In the genomic region with DNA sequence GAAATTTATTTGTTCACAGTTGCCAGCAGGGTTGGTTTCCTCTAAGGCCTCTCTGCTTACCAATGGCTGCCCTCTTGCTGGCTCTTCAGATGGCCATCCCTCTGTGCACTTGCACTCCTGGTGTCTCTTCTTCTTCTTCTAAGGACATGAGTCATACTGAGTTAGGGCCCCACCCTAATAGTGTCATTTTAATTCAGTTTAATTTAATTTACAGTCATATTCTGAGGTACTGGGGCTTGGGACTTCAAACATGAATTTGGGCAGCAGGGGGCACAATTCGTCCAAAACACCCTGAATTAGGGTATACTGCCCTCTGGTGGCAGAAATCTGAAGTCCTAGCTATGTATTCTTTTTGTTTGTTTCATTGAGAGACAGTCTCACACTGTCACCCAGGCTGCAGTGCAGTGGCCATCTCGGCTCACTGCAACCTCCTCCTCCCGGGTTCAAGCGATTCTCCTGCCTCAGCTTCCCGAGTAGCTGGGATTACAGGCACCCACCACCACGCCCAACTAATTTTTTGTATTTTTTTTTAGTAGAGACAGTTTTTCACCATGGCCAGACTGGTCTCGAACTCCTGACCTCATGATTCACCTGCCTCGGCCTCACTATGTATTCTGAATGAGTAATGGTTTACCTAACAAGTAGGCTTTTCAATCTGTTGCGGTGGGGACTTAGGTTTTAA, we compare ENCODE assay signal across 9 cellular contexts. TPM values are rescaled to one million over a fixed set of nuclear protein-coding genes. Genes with fewer than 3 reads are reported as not detected.
DNase-seq lines count a peak whose midpoint lies in the region; ATAC-seq and TF ChIP-seq lines count a peak whose summit lies in the region.
"Had no signal": no experiment of that assay in that cellular context is flagged by ENCODE, and none has a peak within 500 bp of the region (broad histone marks: within the 10 kb centered on the region; RNA-seq: fewer than 3 reads in every experiment).

No MANE protein-coding gene starts in this region.

- ATAC-seq in Right ventricle myocardium inferior (peak; percentile 65), HG03575 (IDR thresholded peaks at IDR 0.05; ENCODE audit: extremely low read depth, insufficient number of reproducible peaks, low FRiP score, unreplicated experiment) (peak; percentile 62), lung (ENCODE audit: insufficient read depth, low FRiP score) (peak; percentile 81)

- no peak for DNase-seq in Right ventricle myocardium inferior (ENCODE audit: missing footprints)
- no peak for DNase-seq in cardiac septum (ENCODE audit: low spot score)
- peak; percentile 75 for DNase-seq in NCI-H748 treated with DMSO at 0.1 percent for 48 hours (lab: John Stamatoyannopoulos, UW)
- peak; percentile 96 for DNase-seq in activated CD4-positive, alpha-beta T cell treated with anti-CD3 and anti-CD28 coated beads, Interleukin-2, amount 10 ng/mL, durations not matched to agents 7 days and 5 days
- DNase-seq in dermis blood vessel endothelial cell, result peak; percentile 97
- peak; percentile 87 for DNase-seq in lung (ENCODE audit: low spot score)
- peak; percentile 81 for DNase-seq in stimulated activated CD8-positive, alpha-beta memory T cell treated with anti-CD3 and anti-CD28 coated beads, Interleukin-12 subunit alpha, Interleukin-12 subunit beta, amount 100 ng/mL, for 1 hour (ENCODE audit: low read depth)

- H3K27me3 ChIP-seq in lung (ENCODE audit: control insufficient read depth, insufficient read depth), result no peaks in the 10 kb centered on the region
- H3K27me3 ChIP-seq: BLaER1 treated with 17β-estradiol and CSF1 and Interleukin-3, amounts not matched to agents 10 nM and 100 nM had no signal

- no peak overlapping the region for H3K27ac ChIP-seq in lung (ENCODE audit: low read depth in 1 of 2, low read length in 1 of 2)

- POLR2A ChIA-PET in activated CD4-positive, alpha-beta T cell treated with anti-CD3 and anti-CD28 coated beads, Interleukin-2, amount 10 ng/mL, durations not matched to agents 7 days and 5 days (lab: Charles Lee), result no interaction called here

- H3K4me1 Mint-ChIP-seq in activated CD4-positive, alpha-beta T cell treated with anti-CD3 and anti-CD28 coated beads, Interleukin-2, amount 10 ng/mL, durations not matched to agents 7 days and 5 days, result peaks cover 26% of the 10 kb centered on the region

- intact Hi-C loops in Right ventricle myocardium inferior (cut with DNase I) (no loop called here), cardiac septum (cut with DNase I) (no loop called here)

- no peak overlapping the region for H3K4me3 Mint-ChIP-seq in activated CD4-positive, alpha-beta T cell treated with anti-CD3 and anti-CD28 coated beads, Interleukin-2, amount 10 ng/mL, durations not matched to agents 7 days and 5 days

- CTCF ChIA-PET in activated CD4-positive, alpha-beta T cell treated with anti-CD3 and anti-CD28 coated beads, Interleukin-2, amount 10 ng/mL, durations not matched to agents 7 days and 5 days (lab: Charles Lee), result interaction anchor here (0.5 to 4.4 kb wide), 63 partner anchors 8 to 772 kb away, joined by 3 to 56 read pairs (median 4); a partner anchor contains a TSS

- H3K4me3 ChIP-seq in lung, result no peak overlapping the region
- H3K4me3 ChIP-seq: BLaER1 treated with 17β-estradiol and CSF1 and Interleukin-3, amounts not matched to agents 10 nM and 100 nM had no signal

- H3K27me3 Mint-ChIP-seq in activated CD4-positive, alpha-beta T cell treated with anti-CD3 and anti-CD28 coated beads, Interleukin-2, amount 10 ng/mL, durations not matched to agents 7 days and 5 days, result no peaks in the 10 kb centered on the region

- H3K36me3 Mint-ChIP-seq in activated CD4-positive, alpha-beta T cell treated with anti-CD3 and anti-CD28 coated beads, Interleukin-2, amount 10 ng/mL, durations not matched to agents 7 days and 5 days (ENCODE audit: low read depth), result peaks cover 26% of the 10 kb centered on the region

- H3K4me1 ChIP-seq in lung (ENCODE audit: control insufficient read depth in 2 of 2, insufficient read depth in 2 of 2, low read length in 2 of 2), result peaks cover 0 to 2% of the 10 kb centered on the region in 2 donors

- H3K27ac Mint-ChIP-seq in activated CD4-positive, alpha-beta T cell treated with anti-CD3 and anti-CD28 coated beads, Interleukin-2, amount 10 ng/mL, durations not matched to agents 7 days and 5 days, result peak overlapping the region; percentile 82

- H3K9me3 Mint-ChIP-seq in activated CD4-positive, alpha-beta T cell treated with anti-CD3 and anti-CD28 coated beads, Interleukin-2, amount 10 ng/mL, durations not matched to agents 7 days and 5 days, result no peaks in the 10 kb centered on the region

- TF ChIP-seq CTCF in lung (IDR thresholded peaks at IDR 0.05; ENCODE audit: control extremely low read depth, extremely low read depth), result peak; percentile 99

- H3K9me3 ChIP-seq in lung (ENCODE audit: control insufficient read depth in 2 of 2, insufficient read depth in 1 of 2, low read length in 1 of 2), result no peaks in the 10 kb centered on the region
- H3K9me3 ChIP-seq: BLaER1 treated with 17β-estradiol and CSF1 and Interleukin-3, amounts not matched to agents 10 nM and 100 nM had no signal

- H3K36me3 ChIP-seq in lung (ENCODE audit: control insufficient read depth in 2 of 2, insufficient read depth in 2 of 2, low read length in 2 of 2), result peaks cover 14 to 30% of the 10 kb centered on the region in 2 donors

- 43 to 44% methylated on average over 9 of the region's 9 CpGs for WGBS in lung, 2 donors

RNA-seq across cellular contexts. Expression of a gene that starts 19.8 kb away (rescaled TPM):
- total RNA-seq in Right ventricle myocardium inferior, result 20.6 TPM
- 23.4 TPM for total RNA-seq in cardiac septum
- 10 to 100 TPM; 22.7 to 23.5 TPM for total RNA-seq in activated CD4-positive, alpha-beta T cell treated with anti-CD3 and anti-CD28 coated beads, Interleukin-2, amount 10 ng/mL, durations not matched to agents 7 days and 5 days
- total RNA-seq in dermis blood vessel endothelial cell, result 31.3 and 39.2 TPM in 2 replicates
- total RNA-seq in lung, result 10 to 100 TPM; 18.5 to 28.6 TPM
- polyA plus RNA-seq in lung, result 10 to 100 TPM; 14.0 to 17.2 TPM

RNA-seq across cellular contexts. Expression of a gene that starts 20.1 kb away (rescaled TPM):
- 26.3 TPM for total RNA-seq in Right ventricle myocardium inferior
- 25.4 TPM for total RNA-seq in cardiac septum
- total RNA-seq in activated CD4-positive, alpha-beta T cell treated with anti-CD3 and anti-CD28 coated beads, Interleukin-2, amount 10 ng/mL, durations not matched to agents 7 days and 5 days, result 10 to 100 TPM; 34.5 to 36.2 TPM
- 14.8 and 27.6 TPM in 2 replicates for total RNA-seq in dermis blood vessel endothelial cell
- 10 to 100 TPM; 29.7 to 40.0 TPM for total RNA-seq in lung
- 10 to 100 TPM; 22.0 to 23.8 TPM for polyA plus RNA-seq in lung

RNA-seq across cellular contexts. Expression of a gene that starts 54.7 kb away (rescaled TPM):
- total RNA-seq in Right ventricle myocardium inferior (18.9 TPM), cardiac septum (17.8 TPM), dermis blood vessel endothelial cell (40.5 and 44.9 TPM in 2 replicates), lung (10 to 100 TPM; 25.0 to 30.7 TPM)
- total RNA-seq in activated CD4-positive, alpha-beta T cell treated with anti-CD3 and anti-CD28 coated beads, Interleukin-2, amount 10 ng/mL, durations not matched to agents 7 days and 5 days, result 10 to 100 TPM; 36.3 to 44.1 TPM
- polyA plus RNA-seq in lung, result 10 to 100 TPM; 16.4 to 29.7 TPM

RNA-seq across cellular contexts. Expression of a gene that starts 54.7 kb away (rescaled TPM):
- total RNA-seq in Right ventricle myocardium inferior, result 6.2 TPM
- 3.5 TPM for total RNA-seq in cardiac septum
- 1 to 10 TPM in 1 of 2 experiments, under 1 TPM in 1; 1.00 to 1.2 TPM for total RNA-seq in activated CD4-positive, alpha-beta T cell treated with anti-CD3 and anti-CD28 coated beads, Interleukin-2, amount 10 ng/mL, durations not matched to agents 7 days and 5 days
- 2.7 and 2.8 TPM in 2 replicates for total RNA-seq in dermis blood vessel endothelial cell
- 10 to 100 TPM in 1 of 2 donors, 1 to 10 TPM in 1; 4.8 to 12.8 TPM for total RNA-seq in lung
- 1 to 10 TPM; 1.8 to 2.2 TPM for polyA plus RNA-seq in lung

Comparison
In these comparisons a context has a peak if more than half of its experiments do, and no peak if none do; other contexts are left out.
1. DNase-seq: peak in NCI-H748 treated with DMSO at 0.1 percent for 48 hours (single experiment), activated CD4-positive, alpha-beta T cell treated with anti-CD3 and anti-CD28 coated beads, Interleukin-2, amount 10 ng/mL, durations not matched to agents 7 days and 5 days (single experiment), dermis blood vessel endothelial cell (single experiment), lung (single experiment) and stimulated activated CD8-positive, alpha-beta memory T cell treated with anti-CD3 and anti-CD28 coated beads, Interleukin-12 subunit alpha, Interleukin-12 subunit beta, amount 100 ng/mL, for 1 hour (single experiment); none in Right ventricle myocardium inferior (single experiment) and cardiac septum (single experiment).
2. Peak in every context shown above with its lines, with median percentiles within 50 percentile points of each other: ATAC-seq.